Comparison of ENCODE assay signal across 1 cellular context in genomic region chr17:2707721-2708584, GRCh38.
TF ChIP-seq lines count a peak whose summit lies in the region.

No MANE protein-coding gene starts in this region.

TF ChIP-seq in K562, 482 proteins besides CTCF, POLR2A, EP300 and RAD21:
- peak; percentile 50 for TF ChIP-seq CTCFL (IDR thresholded peaks at IDR 0.05; ENCODE audit: borderline replicate concordance, insufficient read depth, low read depth, low read length, poor library complexity, severe bottlenecking)
- peak; percentile 36; the same call in 1 of the 2 replicates for TF ChIP-seq ZBTB7A (IDR thresholded peaks at IDR 0.05; ENCODE audit: borderline replicate concordance, control insufficient read depth, low read depth, low read length)
- TF ChIP-seq ZNF184 (CRISPR knock-in tag; IDR thresholded peaks at IDR 0.05): no peak
- TF ChIP-seq NR2C1 (IDR thresholded peaks at IDR 0.05): peak; percentile 42; the same call in 1 of the 2 replicates
- peak; percentile 37; the same call in 1 of the 2 replicates for TF ChIP-seq NR2C1 (tag; IDR thresholded peaks at IDR 0.05)
- no peak for TF ChIP-seq MCM2 (IDR thresholded peaks at IDR 0.05; ENCODE audit: low read depth)
- no peak for TF ChIP-seq POLR2H (tag; IDR thresholded peaks at IDR 0.05; ENCODE audit: low read depth)
- TF ChIP-seq PRDM10 (IDR thresholded peaks at IDR 0.05; ENCODE audit: partially characterized antibody): peak; percentile 44
- TF ChIP-seq TFAP4 (CRISPR knock-in tag; IDR thresholded peaks at IDR 0.05; ENCODE audit: borderline replicate concordance): peak; percentile 27; the same call in 1 of the 2 replicates
- no peak for TF ChIP-seq MTA3 (IDR thresholded peaks at IDR 0.05; ENCODE audit: borderline replicate concordance)
- TF ChIP-seq ZNF282 (CRISPR knock-in tag; IDR thresholded peaks at IDR 0.05): no peak
- TF ChIP-seq HOMEZ (CRISPR knock-in tag; IDR thresholded peaks at IDR 0.05): no peak
- TF ChIP-seq RBFOX2 (IDR thresholded peaks at IDR 0.05; ENCODE audit: low read depth, low read length): peak; percentile 64
